8 cellular contexts compared by ENCODE assay signal in the genomic region with DNA sequence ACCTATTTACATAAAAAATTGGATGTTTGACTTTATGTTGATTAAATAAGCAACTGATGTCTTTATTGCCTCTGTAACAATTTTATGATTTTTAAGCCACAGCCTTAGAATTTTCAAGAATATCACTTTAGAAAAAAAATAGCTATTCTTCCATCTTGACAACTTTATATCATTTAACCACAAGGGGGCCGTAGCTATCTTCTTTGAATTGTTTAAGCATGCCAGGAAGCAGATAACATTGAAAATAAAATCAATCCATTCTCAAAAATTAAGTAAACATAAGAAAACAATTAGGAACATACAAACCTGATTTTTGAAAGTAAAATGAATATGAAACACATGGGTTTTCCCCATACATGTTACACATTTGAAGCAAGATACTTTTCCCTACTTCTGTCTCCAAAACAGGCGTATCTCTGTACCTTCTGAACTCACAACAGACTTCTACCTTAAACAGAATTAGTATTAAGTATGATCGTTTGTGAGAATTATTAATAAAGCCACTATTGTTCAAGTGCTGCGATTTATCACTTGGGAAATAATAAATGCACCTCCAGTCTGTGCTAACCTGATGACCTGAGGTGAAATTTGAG.
DNase-seq lines count a peak whose midpoint lies in the region; ATAC-seq and TF ChIP-seq lines count a peak whose summit lies in the region.

No MANE protein-coding gene starts in this region.

- H3K4me3 ChIP-seq in fibroblast of villous mesenchyme (ENCODE audit: low read depth, low read length) (no peak overlapping the region), suprapubic skin (no peak overlapping the region)

- no peak for TF ChIP-seq EP300 in suprapubic skin (IDR thresholded peaks at IDR 0.05)

- TF ChIP-seq POLR2A in suprapubic skin (IDR thresholded peaks at IDR 0.05): no peak

- no peak overlapping the region for H3K27ac ChIP-seq in suprapubic skin

- no peaks in the 10 kb centered on the region for H3K36me3 ChIP-seq in suprapubic skin

- DNase-seq in GM10266 (ENCODE audit: extremely low spot score): peak; percentile 8
- peak; percentile 80 for DNase-seq in NAMALWA (ENCODE audit: low spot score)
- DNase-seq in SK-MEL-5 (ENCODE audit: low read depth, low spot score): peak; percentile 77
- peak; percentile 64 for DNase-seq in fibroblast of villous mesenchyme (ENCODE audit: low read depth)
- no peak for DNase-seq in suprapubic skin (ENCODE audit: low spot score in 2 of 2)
- DNase-seq in GF-D8 (lab: John Stamatoyannopoulos, UW): no peak
- no peak for DNase-seq in UCSD-AML1 (lab: John Stamatoyannopoulos, UW; ENCODE audit: unreplicated experiment)

- no peak for ATAC-seq in HG02610 (IDR thresholded peaks at IDR 0.05; ENCODE audit: unreplicated experiment)

- in situ Hi-C loops in SK-MEL-5 (cut with HindIII; ENCODE audit: low pct_unique_long_range_greater_than_20kb, low sequenced_read_pairs): no loop called here

- WGBS in suprapubic skin: 50% methylated on average over 4 of the region's 4 CpGs

- no peaks in the 10 kb centered on the region for H3K9me3 ChIP-seq in suprapubic skin

- H3K4me1 ChIP-seq in suprapubic skin: no peaks in the 10 kb centered on the region

- TF ChIP-seq CTCF in GM10266 (IDR thresholded peaks at IDR 0.05; ENCODE audit: control insufficient read depth, insufficient read depth, low read depth, missing control alignments): peak; percentile 50
- TF ChIP-seq CTCF in fibroblast of villous mesenchyme (IDR thresholded peaks at IDR 0.05; ENCODE audit: insufficient read depth, low read depth, low read length): peak; percentile 60
- peak; percentile 20 to 33 for TF ChIP-seq CTCF in suprapubic skin (IDR thresholded peaks at IDR 0.05)

- no peaks in the 10 kb centered on the region for H3K27me3 ChIP-seq in suprapubic skin

Comparison
In these comparisons a context has a peak if more than half of its experiments do, and no peak if none do; other contexts are left out.
1. DNase-seq: peak in GM10266 (single experiment), NAMALWA (single experiment), SK-MEL-5 (single experiment) and fibroblast of villous mesenchyme (single experiment); none in suprapubic skin (0 of 2), GF-D8 (single experiment) and UCSD-AML1 (single experiment).
2. Peak in every context shown above with its lines, with median percentiles within 50 percentile points of each other: CTCF ChIP-seq.